In genomic region chr4:21327976-21328700, GRCh38 we compare ENCODE assay signal across 23 cellular contexts.
"Had no signal": no experiment of that assay in that cellular context is flagged by ENCODE, and none has a peak within 500 bp of the region (broad histone marks: within the 10 kb centered on the region; RNA-seq: fewer than 3 reads in every experiment).

No MANE protein-coding gene starts in this region.

- H3K27me3 Mint-ChIP-seq: memory B cell; naive B cell; progenitor cell of endocrine pancreas; stimulated activated naive CD8-positive, alpha-beta T cell treated with anti-CD3 and anti-CD28 coated beads, Interleukin-15, Interleukin-2, amounts not matched to agents 100 ng/mL and 50 ng/mL, for 24 hours had no signal

- H3K4me1 ChIP-seq: left ventricle myocardium inferior, right atrium auricular region, spleen, suprapubic skin, tibial artery, upper lobe of right lung had no signal

- DNase-seq: hippocampal formation; kidney; left ventricle myocardium inferior; naive B cell; natural killer cell; nephron progenitor cell; ovary; spleen; stimulated activated CD4-positive, alpha-beta T cell treated with anti-CD3 and anti-CD28 coated beads, Interleukin-4, amount 100 ng/mL, for 24 hours; stimulated activated naive CD4-positive, alpha-beta T cell; tibial artery; trophoblast cell; upper lobe of right lung had no signal

- H3K36me3 Mint-ChIP-seq: memory B cell; naive B cell; natural killer cell; stimulated activated effector memory CD8-positive, alpha-beta T cell treated with anti-CD3 and anti-CD28 coated beads, Interleukin-12 subunit alpha, Interleukin-12 subunit beta, amount 100 ng/mL, for 72 hours had no signal

- H3K27ac ChIP-seq: left ventricle myocardium inferior, ovary, right atrium auricular region, skin epidermis, spleen, suprapubic skin, thoracic aorta, tibial artery, upper lobe of right lung had no signal

- H3K9me3 ChIP-seq: ovary had no signal

- H3K4me1 Mint-ChIP-seq: memory B cell; naive B cell; natural killer cell; nephron progenitor cell; stimulated activated effector memory CD8-positive, alpha-beta T cell treated with anti-CD3 and anti-CD28 coated beads, Interleukin-12 subunit alpha, Interleukin-12 subunit beta, amount 100 ng/mL, for 72 hours had no signal

- H3K4me3 Mint-ChIP-seq: memory B cell; naive B cell; natural killer cell; nephron progenitor cell; stimulated activated effector memory CD8-positive, alpha-beta T cell treated with anti-CD3 and anti-CD28 coated beads, Interleukin-12 subunit alpha, Interleukin-12 subunit beta, amount 100 ng/mL, for 72 hours; stimulated activated naive CD8-positive, alpha-beta T cell treated with anti-CD3 and anti-CD28 coated beads, Interleukin-15, Interleukin-2, amounts not matched to agents 100 ng/mL and 50 ng/mL, for 24 hours had no signal

- H3K4me3 ChIP-seq: left ventricle myocardium inferior, lung, ovary, right atrium auricular region, skin epidermis, spleen, suprapubic skin, thoracic aorta, tibial artery, upper lobe of right lung had no signal

- H3K27ac Mint-ChIP-seq: memory B cell; naive B cell; natural killer cell; nephron progenitor cell; progenitor cell of endocrine pancreas; stimulated activated effector memory CD8-positive, alpha-beta T cell treated with anti-CD3 and anti-CD28 coated beads, Interleukin-12 subunit alpha, Interleukin-12 subunit beta, amount 100 ng/mL, for 72 hours; stimulated activated naive CD8-positive, alpha-beta T cell treated with anti-CD3 and anti-CD28 coated beads, Interleukin-15, Interleukin-2, amounts not matched to agents 100 ng/mL and 50 ng/mL, for 24 hours had no signal

- ATAC-seq: natural killer cell; sciatic nerve; stimulated activated effector memory CD8-positive, alpha-beta T cell treated with anti-CD3 and anti-CD28 coated beads, Interleukin-12 subunit alpha, Interleukin-12 subunit beta, amount 100 ng/mL, for 72 hours; upper lobe of right lung had no signal

- H3K27me3 ChIP-seq: ovary, right atrium auricular region, spleen, suprapubic skin, tibial artery, upper lobe of right lung had no signal
